Comparison of ENCODE assay signal across 1 cellular context in the genomic region with DNA sequence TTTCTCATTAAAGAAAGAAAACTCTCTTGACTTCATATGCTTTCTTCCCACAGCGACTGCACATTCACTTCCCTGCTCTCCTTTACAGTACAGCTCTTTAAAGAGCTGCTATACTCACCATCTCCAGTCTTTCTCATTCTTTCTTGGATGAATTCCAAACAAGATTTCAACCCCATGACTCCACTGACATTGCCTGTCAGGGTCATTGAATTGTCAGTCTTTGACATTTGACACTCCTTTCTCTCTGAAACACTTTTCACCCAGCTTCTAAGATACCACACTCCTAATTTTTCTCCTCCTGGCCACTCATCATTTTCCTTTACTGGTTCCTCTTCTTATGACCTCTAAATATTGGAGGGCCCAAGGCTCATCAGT.
TF ChIP-seq lines count a peak whose summit lies in the region.

No MANE protein-coding gene starts in this region.

TF ChIP-seq in HEK293T, 16 proteins besides CTCF, POLR2A, EP300 and RAD21:
- TF ChIP-seq PKNOX1 (IDR thresholded peaks at IDR 0.05) (peak; percentile 5; the same call in 1 of the 2 replicates), SUZ12 (IDR thresholded peaks at IDR 0.05) (no peak)
